1 cellular context compared by ENCODE assay signal in the genomic region with DNA sequence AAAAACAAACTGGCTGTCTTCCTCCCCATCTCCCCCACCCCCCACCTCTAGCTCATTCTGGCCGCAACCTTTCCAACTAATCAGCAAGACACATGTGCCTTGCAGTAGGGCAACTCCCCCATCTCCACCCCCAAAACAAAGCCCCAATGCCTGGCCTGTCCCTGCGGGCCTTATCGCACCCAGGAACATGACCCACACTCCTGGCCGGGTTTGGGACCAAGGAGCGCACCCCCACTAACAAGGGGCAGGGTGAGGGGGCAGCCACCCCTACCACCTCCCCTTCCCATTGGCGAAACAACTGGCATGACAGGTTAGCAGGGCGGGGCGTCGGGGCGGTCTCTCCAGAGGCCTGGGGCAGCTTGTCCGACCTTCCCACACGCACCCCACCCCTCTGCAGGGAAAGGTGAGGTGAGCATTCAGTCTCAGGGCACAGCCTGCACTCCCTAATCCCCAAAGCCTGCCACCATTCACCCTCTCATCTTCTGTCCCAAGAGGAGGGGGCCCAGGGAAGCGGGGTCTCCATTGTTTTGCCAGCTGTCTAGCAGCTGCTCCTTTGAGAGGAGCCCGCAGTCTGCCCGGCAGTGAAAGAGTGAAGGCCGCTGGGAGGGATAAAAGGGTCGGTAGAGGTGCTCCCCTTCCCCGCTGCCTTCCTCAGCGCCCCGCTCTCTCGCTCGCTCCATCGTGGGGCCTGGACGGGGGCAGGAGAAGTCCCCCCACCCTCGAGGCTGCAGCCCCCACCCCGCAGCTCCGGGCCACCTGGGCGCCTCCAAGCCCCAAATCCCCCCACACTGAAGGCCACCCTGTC.
TF ChIP-seq lines count a peak whose summit lies in the region.

No MANE protein-coding gene starts in this region.

TF ChIP-seq in H1, 55 proteins besides CTCF, POLR2A, EP300 and RAD21 (continued from another document):
- TF ChIP-seq, protein P1, sequence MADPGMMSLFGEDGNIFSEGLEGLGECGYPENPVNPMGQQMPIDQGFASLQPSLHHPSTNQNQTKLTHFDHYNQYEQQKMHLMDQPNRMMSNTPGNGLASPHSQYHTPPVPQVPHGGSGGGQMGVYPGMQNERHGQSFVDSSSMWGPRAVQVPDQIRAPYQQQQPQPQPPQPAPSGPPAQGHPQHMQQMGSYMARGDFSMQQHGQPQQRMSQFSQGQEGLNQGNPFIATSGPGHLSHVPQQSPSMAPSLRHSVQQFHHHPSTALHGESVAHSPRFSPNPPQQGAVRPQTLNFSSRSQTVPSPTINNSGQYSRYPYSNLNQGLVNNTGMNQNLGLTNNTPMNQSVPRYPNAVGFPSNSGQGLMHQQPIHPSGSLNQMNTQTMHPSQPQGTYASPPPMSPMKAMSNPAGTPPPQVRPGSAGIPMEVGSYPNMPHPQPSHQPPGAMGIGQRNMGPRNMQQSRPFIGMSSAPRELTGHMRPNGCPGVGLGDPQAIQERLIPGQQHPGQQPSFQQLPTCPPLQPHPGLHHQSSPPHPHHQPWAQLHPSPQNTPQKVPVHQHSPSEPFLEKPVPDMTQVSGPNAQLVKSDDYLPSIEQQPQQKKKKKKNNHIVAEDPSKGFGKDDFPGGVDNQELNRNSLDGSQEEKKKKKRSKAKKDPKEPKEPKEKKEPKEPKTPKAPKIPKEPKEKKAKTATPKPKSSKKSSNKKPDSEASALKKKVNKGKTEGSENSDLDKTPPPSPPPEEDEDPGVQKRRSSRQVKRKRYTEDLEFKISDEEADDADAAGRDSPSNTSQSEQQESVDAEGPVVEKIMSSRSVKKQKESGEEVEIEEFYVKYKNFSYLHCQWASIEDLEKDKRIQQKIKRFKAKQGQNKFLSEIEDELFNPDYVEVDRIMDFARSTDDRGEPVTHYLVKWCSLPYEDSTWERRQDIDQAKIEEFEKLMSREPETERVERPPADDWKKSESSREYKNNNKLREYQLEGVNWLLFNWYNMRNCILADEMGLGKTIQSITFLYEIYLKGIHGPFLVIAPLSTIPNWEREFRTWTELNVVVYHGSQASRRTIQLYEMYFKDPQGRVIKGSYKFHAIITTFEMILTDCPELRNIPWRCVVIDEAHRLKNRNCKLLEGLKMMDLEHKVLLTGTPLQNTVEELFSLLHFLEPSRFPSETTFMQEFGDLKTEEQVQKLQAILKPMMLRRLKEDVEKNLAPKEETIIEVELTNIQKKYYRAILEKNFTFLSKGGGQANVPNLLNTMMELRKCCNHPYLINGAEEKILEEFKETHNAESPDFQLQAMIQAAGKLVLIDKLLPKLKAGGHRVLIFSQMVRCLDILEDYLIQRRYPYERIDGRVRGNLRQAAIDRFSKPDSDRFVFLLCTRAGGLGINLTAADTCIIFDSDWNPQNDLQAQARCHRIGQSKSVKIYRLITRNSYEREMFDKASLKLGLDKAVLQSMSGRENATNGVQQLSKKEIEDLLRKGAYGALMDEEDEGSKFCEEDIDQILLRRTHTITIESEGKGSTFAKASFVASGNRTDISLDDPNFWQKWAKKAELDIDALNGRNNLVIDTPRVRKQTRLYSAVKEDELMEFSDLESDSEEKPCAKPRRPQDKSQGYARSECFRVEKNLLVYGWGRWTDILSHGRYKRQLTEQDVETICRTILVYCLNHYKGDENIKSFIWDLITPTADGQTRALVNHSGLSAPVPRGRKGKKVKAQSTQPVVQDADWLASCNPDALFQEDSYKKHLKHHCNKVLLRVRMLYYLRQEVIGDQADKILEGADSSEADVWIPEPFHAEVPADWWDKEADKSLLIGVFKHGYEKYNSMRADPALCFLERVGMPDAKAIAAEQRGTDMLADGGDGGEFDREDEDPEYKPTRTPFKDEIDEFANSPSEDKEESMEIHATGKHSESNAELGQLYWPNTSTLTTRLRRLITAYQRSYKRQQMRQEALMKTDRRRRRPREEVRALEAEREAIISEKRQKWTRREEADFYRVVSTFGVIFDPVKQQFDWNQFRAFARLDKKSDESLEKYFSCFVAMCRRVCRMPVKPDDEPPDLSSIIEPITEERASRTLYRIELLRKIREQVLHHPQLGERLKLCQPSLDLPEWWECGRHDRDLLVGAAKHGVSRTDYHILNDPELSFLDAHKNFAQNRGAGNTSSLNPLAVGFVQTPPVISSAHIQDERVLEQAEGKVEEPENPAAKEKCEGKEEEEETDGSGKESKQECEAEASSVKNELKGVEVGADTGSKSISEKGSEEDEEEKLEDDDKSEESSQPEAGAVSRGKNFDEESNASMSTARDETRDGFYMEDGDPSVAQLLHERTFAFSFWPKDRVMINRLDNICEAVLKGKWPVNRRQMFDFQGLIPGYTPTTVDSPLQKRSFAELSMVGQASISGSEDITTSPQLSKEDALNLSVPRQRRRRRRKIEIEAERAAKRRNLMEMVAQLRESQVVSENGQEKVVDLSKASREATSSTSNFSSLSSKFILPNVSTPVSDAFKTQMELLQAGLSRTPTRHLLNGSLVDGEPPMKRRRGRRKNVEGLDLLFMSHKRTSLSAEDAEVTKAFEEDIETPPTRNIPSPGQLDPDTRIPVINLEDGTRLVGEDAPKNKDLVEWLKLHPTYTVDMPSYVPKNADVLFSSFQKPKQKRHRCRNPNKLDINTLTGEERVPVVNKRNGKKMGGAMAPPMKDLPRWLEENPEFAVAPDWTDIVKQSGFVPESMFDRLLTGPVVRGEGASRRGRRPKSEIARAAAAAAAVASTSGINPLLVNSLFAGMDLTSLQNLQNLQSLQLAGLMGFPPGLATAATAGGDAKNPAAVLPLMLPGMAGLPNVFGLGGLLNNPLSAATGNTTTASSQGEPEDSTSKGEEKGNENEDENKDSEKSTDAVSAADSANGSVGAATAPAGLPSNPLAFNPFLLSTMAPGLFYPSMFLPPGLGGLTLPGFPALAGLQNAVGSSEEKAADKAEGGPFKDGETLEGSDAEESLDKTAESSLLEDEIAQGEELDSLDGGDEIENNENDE (IDR thresholded peaks at IDR 0.05; ENCODE audit: insufficient replicate concordance, low read length): no peak
- TF ChIP-seq SIN3A (conservative IDR thresholded peaks at IDR 0.05 in 1 of 2, IDR thresholded peaks at IDR 0.05 in 1 of 2; ENCODE audit: low read depth in 1 of 2, low read length in 2 of 2) (peak; percentile 85 to 95), YY1 (IDR thresholded peaks at IDR 0.05; ENCODE audit: low read depth, low read length) (0 out of 2 replicates have a peak, but pooled peaks have one; percentile 42), SAP30 (IDR thresholded peaks at IDR 0.05; ENCODE audit: insufficient read depth, insufficient replicate concordance, low read length) (peak; percentile 98), TAF1 (IDR thresholded peaks at IDR 0.05; ENCODE audit: low read depth, low read length) (peak; percentile 66), HDAC2 (IDR thresholded peaks at IDR 0.05; ENCODE audit: borderline replicate concordance in 1 of 2, low read depth in 2 of 2, low read length in 2 of 2) (peak in 1 of 2 experiments; percentile 21; a peak in 1 of 4 replicates), ASH2L (IDR thresholded peaks at IDR 0.05; ENCODE audit: low read length) (peak; percentile 33), CBX5 (IDR thresholded peaks at IDR 0.05; ENCODE audit: low read depth, low read length) (no peak), CREB1 (IDR thresholded peaks at IDR 0.05) (0 out of 2 replicates have a peak, but pooled peaks have one; percentile 46), RBBP5 (IDR thresholded peaks at IDR 0.05; ENCODE audit: borderline replicate concordance, low read depth, low read length) (peak; percentile 55; the same call in 1 of the 2 replicates), TBP (IDR thresholded peaks at IDR 0.05; ENCODE audit: low read depth, low read length) (peak; percentile 70)
- TF ChIP-seq, protein P2, sequence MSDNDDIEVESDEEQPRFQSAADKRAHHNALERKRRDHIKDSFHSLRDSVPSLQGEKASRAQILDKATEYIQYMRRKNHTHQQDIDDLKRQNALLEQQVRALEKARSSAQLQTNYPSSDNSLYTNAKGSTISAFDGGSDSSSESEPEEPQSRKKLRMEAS (IDR thresholded peaks at IDR 0.05): peak; percentile 47; the same call in 1 of the 2 replicates
